ENCODE assay signal across 21 cellular contexts in genomic region chr15:78396186-78396814, GRCh38. TPM values are rescaled to one million over a fixed set of nuclear protein-coding genes. Genes with fewer than 3 reads are reported as not detected.
"Had no signal": no experiment of that assay in that cellular context is flagged by ENCODE, and none has a peak within 500 bp of the region (broad histone marks: within the 10 kb centered on the region; RNA-seq: fewer than 3 reads in every experiment).

No MANE protein-coding gene starts in this region.

- H3K9me3 ChIP-seq: esophagus squamous epithelium, left ventricle myocardium inferior, spleen, tibial nerve had no signal

- H3K4me3 Mint-ChIP-seq: activated B cell treated with CpG ODN at 0.5 μM for 24 hours; activated CD8-positive, alpha-beta T cell treated with anti-CD3 and anti-CD28 coated beads for 36 hours; activated T-cell treated with anti-CD3 and anti-CD28 coated beads, Interleukin-2, amount 50 U/mL, for 4 hours; activated T-helper 17 cell treated with anti-CD3 and anti-CD28 coated beads, Interleukin-2, amount 50 U/mL, for 72 hours; central memory CD8-positive, alpha-beta T cell had no signal

- H3K27ac ChIP-seq: esophagus squamous epithelium, left ventricle myocardium inferior, spleen had no signal

- H3K4me1 Mint-ChIP-seq: activated B cell treated with CpG ODN at 0.5 μM for 24 hours; activated T-helper 17 cell treated with anti-CD3 and anti-CD28 coated beads, Interleukin-2, amount 50 U/mL, for 72 hours; central memory CD8-positive, alpha-beta T cell had no signal

- H3K27me3 ChIP-seq: spleen, tibial nerve had no signal

- FAIRE-seq: colon, frontal cortex had no signal

- DNase-seq: activated B cell treated with CpG ODN at 0.5 μM for 24 hours; activated CD4-positive, alpha-beta T cell treated with anti-CD3 and anti-CD28 coated beads, Interleukin-2, amount 50 U/mL, for 1 hour; activated gamma-delta T cell treated with Interleukin-2 at 50 U/mL for 16 hours; activated naive CD4-positive, alpha-beta T cell treated with anti-CD3 and anti-CD28 coated beads, Interleukin-2, amount 50 U/mL, for 16 hours; activated T-cell treated with anti-CD3 and anti-CD28 coated beads, Interleukin-2, amount 50 U/mL, for 4 hours; dermis blood vessel endothelial cell; effector CD4-positive, alpha-beta T cell; esophagus squamous epithelium; islet precursor cell; occipital lobe; spleen; stimulated activated naive CD4-positive, alpha-beta T cell; T-helper 2 cell had no signal

- H3K27ac Mint-ChIP-seq: activated B cell treated with CpG ODN at 0.5 μM for 24 hours; activated CD8-positive, alpha-beta T cell treated with anti-CD3 and anti-CD28 coated beads for 36 hours; activated T-helper 17 cell treated with anti-CD3 and anti-CD28 coated beads, Interleukin-2, amount 50 U/mL, for 72 hours had no signal

- H3K36me3 ChIP-seq: esophagus squamous epithelium, left ventricle myocardium inferior, spleen, tibial nerve had no signal

- H3K4me3 ChIP-seq: esophagus squamous epithelium, left ventricle myocardium inferior, lung, spleen, tibial nerve had no signal

- H3K27me3 Mint-ChIP-seq: activated CD8-positive, alpha-beta T cell treated with anti-CD3 and anti-CD28 coated beads for 36 hours had no signal

- H3K9me3 Mint-ChIP-seq: activated B cell treated with CpG ODN at 0.5 μM for 24 hours; activated CD8-positive, alpha-beta T cell treated with anti-CD3 and anti-CD28 coated beads for 36 hours; activated T-cell treated with anti-CD3 and anti-CD28 coated beads, Interleukin-2, amount 50 U/mL, for 4 hours; activated T-helper 17 cell treated with anti-CD3 and anti-CD28 coated beads, Interleukin-2, amount 50 U/mL, for 72 hours; central memory CD8-positive, alpha-beta T cell had no signal

- ATAC-seq: activated CD8-positive, alpha-beta T cell treated with anti-CD3 and anti-CD28 coated beads for 36 hours; activated T-cell treated with anti-CD3 and anti-CD28 coated beads, Interleukin-2, amount 50 U/mL, for 4 hours; activated T-helper 17 cell treated with anti-CD3 and anti-CD28 coated beads, Interleukin-2, amount 50 U/mL, for 72 hours had no signal

- H3K4me1 ChIP-seq: left ventricle myocardium inferior had no signal

RNA-seq across cellular contexts. Expression of gene CRABP1, which starts 56.1 kb away (rescaled TPM):
- total RNA-seq: activated B cell treated with CpG ODN at 0.5 μM for 24 hours; activated T-cell treated with anti-CD3 and anti-CD28 coated beads, Interleukin-2, amount 50 U/mL, for 4 hours; activated T-helper 17 cell treated with anti-CD3 and anti-CD28 coated beads, Interleukin-2, amount 50 U/mL, for 72 hours; dermis blood vessel endothelial cell; esophagus squamous epithelium; left ventricle myocardium inferior had no signal
- polyA plus RNA-seq: lung had no signal
